Comparison of ENCODE assay signal across 24 cellular contexts in the genomic region with DNA sequence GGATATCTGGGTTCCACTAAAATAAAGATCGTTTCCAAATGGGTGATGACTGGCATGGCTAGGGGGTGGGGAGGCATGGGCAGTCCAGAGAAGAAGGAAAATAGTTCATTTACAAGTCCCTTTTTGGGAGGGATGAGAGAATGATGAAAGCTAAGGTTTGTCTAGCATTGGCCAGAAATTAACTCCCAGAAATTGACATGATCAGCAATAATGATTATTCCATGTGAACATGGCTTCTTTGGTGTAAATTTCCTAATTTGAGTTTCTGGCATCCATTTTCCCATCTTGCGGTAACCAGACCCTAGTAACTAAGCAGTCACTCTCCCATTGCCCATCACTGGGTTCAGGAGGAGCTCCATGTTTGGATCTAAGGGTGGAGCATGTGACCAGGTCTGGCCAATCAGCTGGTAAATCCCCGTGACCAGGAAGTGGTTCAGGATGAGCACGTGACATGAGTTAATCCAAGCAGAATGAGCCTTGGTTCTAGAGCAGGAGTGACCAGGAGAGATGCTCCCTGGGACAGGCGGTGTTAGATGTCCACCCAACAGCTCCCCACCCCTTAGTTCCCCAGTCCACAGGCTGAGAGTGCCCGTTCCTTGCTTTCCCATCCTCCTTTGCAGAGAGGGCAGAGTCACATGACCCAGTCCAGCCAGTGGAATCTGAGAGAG.
A peak's percentile ranks its signal among the peaks of the same experiment; 100 is the strongest.
DNase-seq lines count a peak whose midpoint lies in the region; ATAC-seq and TF ChIP-seq lines count a peak whose summit lies in the region.
"Had no signal": no experiment of that assay in that cellular context is flagged by ENCODE, and none has a peak within 500 bp of the region (broad histone marks: within the 10 kb centered on the region; RNA-seq: fewer than 3 reads in every experiment).

No MANE protein-coding gene starts in this region.

- no peak for TF ChIP-seq RAD21 in IMR-90 (IDR thresholded peaks at IDR 0.05; ENCODE audit: low read length)

- no peaks in the 10 kb centered on the region for H3K9me3 ChIP-seq in DOHH2 (ENCODE audit: control insufficient read depth, insufficient read depth, low read length)
- no peaks in the 10 kb centered on the region for H3K9me3 ChIP-seq in IMR-90 (ENCODE audit: control insufficient read depth, insufficient read depth, low read length)
- H3K9me3 ChIP-seq in RWPE2 (ENCODE audit: severe bottlenecking) = no peaks in the 10 kb centered on the region
- H3K9me3 ChIP-seq in neuronal stem cell (replicated peaks in 1 of 2; ENCODE audit: control insufficient read depth in 2 of 2, insufficient read depth in 1 of 2, low read depth in 1 of 2, low read length in 2 of 2) = no peaks in the 10 kb centered on the region
- H3K9me3 ChIP-seq: Caco-2 had no signal

- no peak overlapping the region for H3K56ac ChIP-seq in IMR-90 (ENCODE audit: extremely low read depth, insufficient read depth, low read length)

- H3K4me3 ChIP-seq in DOHH2 (ENCODE audit: low read length) (no peak overlapping the region; the same call in 1 of the 2 replicates), IMR-90 (ENCODE audit: insufficient read depth, low read depth, low read length) (no peak overlapping the region), RWPE2 (ENCODE audit: severe bottlenecking) (no peak overlapping the region), neuronal stem cell (ENCODE audit: low read length in 2 of 2) (no peak overlapping the region)
- H3K4me3 ChIP-seq: GM23248, SK-N-MC had no signal

- H2BK12ac ChIP-seq in neuronal stem cell (ENCODE audit: low read length) = no peak overlapping the region

- H3K4ac ChIP-seq in IMR-90 (ENCODE audit: low read depth, low read length) = no peak overlapping the region
- no peak overlapping the region for H3K4ac ChIP-seq in neuronal stem cell (ENCODE audit: low read length)

- TF ChIP-seq CTCF in DOHH2 (IDR thresholded peaks at IDR 0.05; ENCODE audit: low read depth, low read length, poor library complexity, severe bottlenecking) (no peak), IMR-90 (conservative IDR thresholded peaks at IDR 0.05; ENCODE audit: low read depth, low read length) (no peak), RWPE2 (IDR thresholded peaks at IDR 0.05; ENCODE audit: poor library complexity, severe bottlenecking) (no peak)

- H3K14ac ChIP-seq in IMR-90 (replicated peaks; ENCODE audit: low read depth, low read length) = no peak overlapping the region
- H3K14ac ChIP-seq in neuronal stem cell (ENCODE audit: low read length) = no peak overlapping the region

- no peaks in the 10 kb centered on the region for H3K4me1 ChIP-seq in DOHH2 (ENCODE audit: control insufficient read depth, low read length)
- H3K4me1 ChIP-seq in IMR-90 (ENCODE audit: control insufficient read depth, insufficient read depth, low read length) = peaks cover 2% of the 10 kb centered on the region; the same call in 1 of the 2 replicates
- H3K4me1 ChIP-seq in RWPE2 (ENCODE audit: insufficient read depth, poor library complexity, severe bottlenecking) = no peaks in the 10 kb centered on the region
- no peaks in the 10 kb centered on the region for H3K4me1 ChIP-seq in neuronal stem cell (ENCODE audit: control insufficient read depth in 2 of 2, insufficient read depth in 1 of 2, low read depth in 1 of 2, low read length in 2 of 2)

- H2AFZ ChIP-seq in IMR-90 (replicated peaks; ENCODE audit: low read length, poor library complexity) (peak overlapping the region; percentile 58), neuronal stem cell (ENCODE audit: low read length) (peak overlapping the region; percentile 49)
- H2AFZ ChIP-seq: GM23248 had no signal

- no TSS peak for BruUV-seq in IMR-90 (replicated peaks; lab: Mats Ljungman, UMichigan)

- no peaks in the 10 kb centered on the region for H3K79me2 ChIP-seq in DOHH2 (ENCODE audit: control insufficient read depth, low read length)

- H3K23ac ChIP-seq in IMR-90 (ENCODE audit: low read depth, low read length) = no peak overlapping the region
- no peak overlapping the region for H3K23ac ChIP-seq in neuronal stem cell (ENCODE audit: low read depth, low read length, poor library complexity)

- no peak overlapping the region for H2BK120ac ChIP-seq in IMR-90 (ENCODE audit: low read depth, low read length)
- no peak overlapping the region for H2BK120ac ChIP-seq in neuronal stem cell (ENCODE audit: low read depth, low read length)

- H3K27me3 ChIP-seq in DOHH2 (ENCODE audit: control insufficient read depth, low read length) (no peaks in the 10 kb centered on the region), IMR-90 (ENCODE audit: control insufficient read depth, insufficient read depth, low read length) (peaks cover 31% of the 10 kb centered on the region), RWPE2 (ENCODE audit: insufficient read depth, poor library complexity, severe bottlenecking) (peaks cover 6% of the 10 kb centered on the region), neuronal stem cell (ENCODE audit: control insufficient read depth in 3 of 3, insufficient read depth in 3 of 3, low read depth in 1 of 3, low read length in 3 of 3) (peaks cover 0 to 31% (median 0%) of the 10 kb centered on the region in 3 experiments)

- no peak overlapping the region for H3K27ac ChIP-seq in DOHH2 (ENCODE audit: low read depth, low read length)
- H3K27ac ChIP-seq in IMR-90 (ENCODE audit: insufficient read depth, low read length) = no peak overlapping the region
- H3K27ac ChIP-seq in RWPE2 (ENCODE audit: poor library complexity, severe bottlenecking) = no peak overlapping the region
- H3K27ac ChIP-seq in neuronal stem cell (replicated peaks; ENCODE audit: low read length) = no peak overlapping the region
- H3K27ac ChIP-seq: GM23248, RWPE1, SK-N-MC had no signal

- POLR2A ChIA-PET in IMR-90 (lab: Charles Lee; ENCODE audit: unreplicated experiment) = no interaction called here

- H2BK5ac ChIP-seq in IMR-90 (ENCODE audit: low read depth, low read length, poor library complexity, severe bottlenecking) (no peak overlapping the region), neuronal stem cell (ENCODE audit: low read length) (no peak overlapping the region)

- H2AK5ac ChIP-seq in IMR-90 (ENCODE audit: low read depth, low read length) (no peak overlapping the region), neuronal stem cell (ENCODE audit: low read depth, low read length) (peak overlapping the region; percentile 51)

- H3K79me1 ChIP-seq in IMR-90 (ENCODE audit: low read depth in 1 of 2, low read length in 2 of 2) (no peaks in the 10 kb centered on the region), neuronal stem cell (ENCODE audit: low read depth, low read length) (no peaks in the 10 kb centered on the region)

- H4K8ac ChIP-seq in IMR-90 (ENCODE audit: low read depth in 2 of 2, low read length in 2 of 2) (no peak overlapping the region), neuronal stem cell (ENCODE audit: low read depth, low read length) (no peak overlapping the region)

- H2BK20ac ChIP-seq in IMR-90 (ENCODE audit: low read depth, low read length) = no peak overlapping the region

- H3K36me3 ChIP-seq in DOHH2 (ENCODE audit: control insufficient read depth, low read length) = no peaks in the 10 kb centered on the region
- no peaks in the 10 kb centered on the region for H3K36me3 ChIP-seq in IMR-90 (ENCODE audit: control insufficient read depth, insufficient read depth, low read length)
- no peaks in the 10 kb centered on the region for H3K36me3 ChIP-seq in RWPE2 (ENCODE audit: low read depth)
- no peaks in the 10 kb centered on the region for H3K36me3 ChIP-seq in neuronal stem cell (replicated peaks in 1 of 2; ENCODE audit: control insufficient read depth in 2 of 2, insufficient read depth in 2 of 2, low read length in 2 of 2)

- no peak overlapping the region for H2AK9ac ChIP-seq in IMR-90 (replicated peaks; ENCODE audit: low read depth, low read length, poor library complexity)

- 17% methylated on average over 1 of the region's 6 CpGs; no CpG with 5 or more reads in 1 of the 2 experiments for WGBS in IMR-90 (ENCODE audit: extremely low coverage in 2 of 2, insufficient read length in 1 of 2), 2 experiments
- WGBS in neuronal stem cell (ENCODE audit: extremely low coverage in 2 of 2, insufficient read length in 2 of 2, insufficient replicate concordance in 1 of 2), 2 donors = no CpG with 5 or more reads among the region's 6 CpGs

- H3K9me2 ChIP-seq in DOHH2 (replicated peaks; ENCODE audit: control insufficient read depth, low read length) = no peaks in the 10 kb centered on the region

- H3K4me2 ChIP-seq in DOHH2 (ENCODE audit: low read length) (peak overlapping the region; percentile 24; the same call in 1 of the 2 replicates), IMR-90 (ENCODE audit: low read depth, low read length) (no peak overlapping the region), neuronal stem cell (ENCODE audit: insufficient read depth, low read length, poor library complexity, severe bottlenecking) (no peak overlapping the region)

- intact Hi-C loops in IMR-90 (cut with micrococcal nuclease) = no loop called here

- H3K18ac ChIP-seq in IMR-90 (ENCODE audit: low read depth, low read length) (no peak overlapping the region), neuronal stem cell (ENCODE audit: low read length) (no peak overlapping the region)

- no peak for DNase-seq in IMR-90
- DNase-seq in RWPE2 (ENCODE audit: low spot score) = peak; percentile 58
- no peak for DNase-seq in neuronal stem cell (ENCODE audit: low spot score)
- DNase-seq in cerebellum (ENCODE audit: low spot score) = no peak
- no peak for DNase-seq in activated CD4-positive, alpha-beta T cell treated with anti-CD3 and anti-CD28 coated beads for 48 hours
- DNase-seq: C1 segment of cervical spinal cord; Caco-2; CD8-positive, alpha-beta T cell; DMS79 treated with DMSO at 0.1 percent for 48 hours; GM23248; H9; HFFc6; Kasumi-1; MV-4-11; NCI-H1105 treated with DMSO at 0.1 percent for 48 hours; NCI-H2029; NCI-H2227 treated with DMSO at 0.1 percent for 48 hours; NCI-H526 treated with DMSO at 0.1 percent for 48 hours; SHP77 treated with DMSO at 0.1 percent for 48 hours had no signal

- no peaks in the 10 kb centered on the region for H4K20me1 ChIP-seq in DOHH2 (ENCODE audit: control insufficient read depth, insufficient read depth, low read depth, low read length)
- no peaks in the 10 kb centered on the region; the same call in 1 of the 2 replicates for H4K20me1 ChIP-seq in IMR-90 (ENCODE audit: insufficient read depth, low read length)

- CTCF ChIA-PET in IMR-90 (lab: Yijun Ruan, JAX) = no interaction called here

- H3F3A ChIP-seq in DOHH2 (ENCODE audit: control insufficient read depth, insufficient read depth) = no peaks in the 10 kb centered on the region

- dilution Hi-C loops in IMR-90 (cut with HindIII; ENCODE audit: low sequenced_read_pairs, unreplicated experiment) = no loop called here

- H3K9me1 ChIP-seq in IMR-90 (ENCODE audit: insufficient read depth, low read length) = no peaks in the 10 kb centered on the region

- H3K9ac ChIP-seq in IMR-90 (ENCODE audit: low read depth, low read length) = no peak overlapping the region
- no peak overlapping the region for H3K9ac ChIP-seq in neuronal stem cell (ENCODE audit: low read depth, low read length, poor library complexity)
- H3K9ac ChIP-seq: GM23248 had no signal

- H4K5ac ChIP-seq in IMR-90 (ENCODE audit: low read depth, low read length) = no peak overlapping the region

- H4K91ac ChIP-seq in IMR-90 (ENCODE audit: insufficient read depth, low read depth, low read length) (no peak overlapping the region), neuronal stem cell (ENCODE audit: low read depth, low read length, poor library complexity) (no peak overlapping the region)

- no peak for TF ChIP-seq POLR2A in IMR-90 (IDR thresholded peaks at IDR 0.05; ENCODE audit: low read depth, low read length)

- H2BK15ac ChIP-seq in IMR-90 (ENCODE audit: low read depth, low read length) (no peak overlapping the region), neuronal stem cell (ENCODE audit: low read length) (no peak overlapping the region)

- in situ Hi-C loops in IMR-90 (cut with MboI; ENCODE audit: low sequenced_read_pairs) = no loop called here

- no peak for ATAC-seq in IMR-90 (ENCODE audit: low read depth)
- no peak for ATAC-seq in RWPE2 (ENCODE audit: low read depth)
- no peak for ATAC-seq in HG03439 (IDR thresholded peaks at IDR 0.05; ENCODE audit: unreplicated experiment)
- ATAC-seq: CD8-positive, alpha-beta T cell; Panc1 had no signal
